Comparison of ENCODE assay signal across 14 cellular contexts in the genomic region with DNA sequence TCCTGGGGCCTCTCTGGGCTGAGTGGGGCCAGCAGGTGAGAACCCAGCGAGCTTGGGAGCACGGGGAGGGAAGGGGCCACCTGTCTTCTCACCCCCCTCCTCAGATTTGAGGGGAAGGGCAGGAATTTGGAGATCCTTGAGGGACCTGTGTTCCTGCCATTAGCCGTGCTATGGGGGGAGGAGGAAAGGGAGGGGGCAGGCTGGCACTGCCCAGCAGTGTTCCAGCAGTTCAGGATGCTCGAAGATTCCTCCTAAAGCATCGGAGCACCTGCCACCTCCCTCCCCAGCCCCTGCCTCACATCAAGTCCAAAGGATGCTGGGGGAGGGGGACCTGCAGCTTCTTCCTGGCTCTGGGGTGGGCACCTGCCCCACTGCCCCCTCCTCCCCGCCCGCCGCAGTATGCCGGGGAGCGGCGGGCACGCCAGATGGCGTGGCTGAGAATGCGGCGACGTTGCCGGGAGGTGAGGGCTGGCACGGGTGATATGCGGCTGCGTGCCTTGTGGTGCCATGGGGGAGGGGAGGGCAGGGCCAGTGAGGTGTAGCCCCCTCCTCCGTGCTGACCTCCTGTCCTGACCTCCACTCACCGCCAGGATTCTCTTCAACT. TPM values are rescaled to one million over a fixed set of nuclear protein-coding genes. Genes with fewer than 3 reads are reported as not detected.
"Had no signal": no experiment of that assay in that cellular context is flagged by ENCODE, and none has a peak within 500 bp of the region (broad histone marks: within the 10 kb centered on the region; RNA-seq: fewer than 3 reads in every experiment).

No MANE protein-coding gene starts in this region.

- ATAC-seq: activated CD4-positive, CD25-positive, alpha-beta regulatory T cell treated with anti-CD3 and anti-CD28 coated beads, Interleukin-2, amount 50 U/mL, for 24 hours; effector memory CD8-positive, alpha-beta T cell; left cardiac atrium had no signal

- H3K4me3 ChIP-seq: lung, right atrium auricular region, transverse colon had no signal

- H3K27ac ChIP-seq: epithelial cell of prostate, right atrium auricular region, transverse colon had no signal

- H3K36me3 ChIP-seq: right atrium auricular region, transverse colon had no signal

- H3K9me3 ChIP-seq: right atrium auricular region, transverse colon had no signal

- DNase-seq: activated naive CD4-positive, alpha-beta T cell treated with anti-CD3 and anti-CD28 coated beads, Interleukin-2, amount 10 ng/mL, durations not matched to agents 7 days and 5 days; effector memory CD8-positive, alpha-beta T cell; immature natural killer cell; left cardiac atrium; naive B cell; small intestine; transverse colon had no signal

- FAIRE-seq: small intestine had no signal

RNA-seq across cellular contexts. Expression of a gene that starts 4.7 kb away (rescaled TPM):
- total RNA-seq: activated T-helper 2 cell treated with anti-CD3 and anti-CD28 coated beads, Interferon-gamma antibody, Interleukin-2, Interleukin-4, amounts not matched to agents 10 μg/mL and 5 μg/mL and 100 μg/mL, durations not matched to agents 14 hours and 24 hours and 36 hours; left cardiac atrium; lung; posterior vena cava; right atrium auricular region; subcutaneous adipose tissue; transverse colon had no signal
- polyA plus RNA-seq: immature natural killer cell had no signal

RNA-seq across cellular contexts. Expression of a gene that starts 14.4 kb away (rescaled TPM):
- total RNA-seq: activated T-helper 2 cell treated with anti-CD3 and anti-CD28 coated beads, Interferon-gamma antibody, Interleukin-2, Interleukin-4, amounts not matched to agents 10 μg/mL and 5 μg/mL and 100 μg/mL, durations not matched to agents 14 hours and 24 hours and 36 hours had no signal
- polyA plus RNA-seq: immature natural killer cell had no signal

RNA-seq across cellular contexts. Expression of a gene that starts 52.8 kb away (rescaled TPM):
- polyA plus RNA-seq: immature natural killer cell had no signal

RNA-seq across cellular contexts. Expression of a gene that starts 55.9 kb away (rescaled TPM):
- total RNA-seq: activated T-helper 2 cell treated with anti-CD3 and anti-CD28 coated beads, Interferon-gamma antibody, Interleukin-2, Interleukin-4, amounts not matched to agents 10 μg/mL and 5 μg/mL and 100 μg/mL, durations not matched to agents 14 hours and 24 hours and 36 hours had no signal
